In the genomic region with DNA sequence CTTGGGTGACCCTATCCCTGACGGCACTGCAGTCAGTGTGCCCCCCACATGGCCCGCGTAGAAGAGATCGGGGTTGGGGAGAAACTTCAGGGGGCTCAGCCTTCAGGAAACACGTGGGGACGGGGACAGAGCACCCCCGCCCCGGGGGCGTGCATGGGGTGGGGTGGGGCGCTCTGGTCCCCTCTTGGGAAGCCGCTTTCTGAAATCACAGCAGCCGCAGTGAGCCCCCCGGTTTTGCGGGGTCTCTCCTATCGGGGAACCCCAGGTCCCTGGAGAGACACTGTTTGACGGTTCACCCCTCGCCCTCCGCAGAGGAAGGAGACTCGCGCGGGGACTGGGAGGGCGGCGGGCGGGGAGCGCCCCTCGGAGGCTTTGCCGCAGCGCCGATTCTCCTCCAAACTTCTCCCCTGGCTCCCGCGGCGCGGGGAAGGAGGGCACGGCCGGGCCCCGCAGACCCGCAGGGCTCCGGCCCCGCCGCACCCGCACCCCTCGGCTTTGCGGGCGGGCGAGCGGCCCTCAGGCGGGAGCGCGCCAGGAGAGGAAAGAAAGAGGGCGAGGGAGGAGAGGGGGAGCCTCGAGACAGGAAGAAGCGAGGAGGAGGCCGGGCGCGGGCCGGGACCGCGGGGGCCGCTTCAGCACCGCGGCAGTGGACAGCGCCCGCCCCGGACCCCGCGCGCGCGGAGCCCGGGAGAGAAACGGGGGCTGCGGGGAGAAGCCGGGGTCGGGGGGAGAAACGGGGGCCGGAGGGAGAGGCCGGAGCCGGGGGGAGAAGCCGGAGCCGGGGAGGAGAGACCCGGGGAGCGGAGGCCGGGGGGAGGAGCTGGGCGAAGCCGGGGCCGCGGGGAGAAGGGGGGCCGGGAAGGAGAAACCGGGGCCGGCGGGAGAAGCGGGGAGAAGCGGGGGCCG, we compare ENCODE assay signal across 8 cellular contexts. TPM values are rescaled to one million over a fixed set of nuclear protein-coding genes. Genes with fewer than 3 reads are reported as not detected.
A peak's percentile ranks its signal among the peaks of the same experiment; 100 is the strongest.
DNase-seq lines count a peak whose midpoint lies in the region; ATAC-seq, FAIRE-seq and TF ChIP-seq lines count a peak whose summit lies in the region.

No MANE protein-coding gene starts in this region.

- CTCF ChIA-PET in A549 (lab: Yijun Ruan, JAX): no interaction called here

- ATAC-seq in A549: no peak
- no peak for ATAC-seq in HG02759 (IDR thresholded peaks at IDR 0.05; ENCODE audit: unreplicated experiment)
- no peak for ATAC-seq in HG02840 (IDR thresholded peaks at IDR 0.05; ENCODE audit: low FRiP score, unreplicated experiment)

- POLR2A ChIA-PET in A549 (lab: Yijun Ruan, JAX): no interaction called here

- no peak for FAIRE-seq in A549 (lab: Jason Lieb, UNC)

- no peak overlapping the region for H3K9ac ChIP-seq in adipocyte (ENCODE audit: low read length)

- DNase-seq in A549 (ENCODE audit: low read depth in 1 of 2, low spot score in 1 of 2) (no peak), GM19238 (ENCODE audit: insufficient read length, low spot score) (peak; percentile 41), adipocyte (ENCODE audit: low read depth) (peak; percentile 63), iPS DF 6.9 (ENCODE audit: low read depth, low spot score) (no peak), T1000 (lab: John Stamatoyannopoulos, UW) (no peak)

- peak overlapping the region; percentile 43 for H3K4me3 ChIP-seq in A549
- no peak overlapping the region for H3K4me3 ChIP-seq in adipocyte (ENCODE audit: low read length)
- H3K4me3 ChIP-seq in iPS DF 6.9 (ENCODE audit: low read length): peak overlapping the region; percentile 35; the same call in 1 of the 2 replicates
- H3K4me3 ChIP-seq in thymus (ENCODE audit: low read length): peak overlapping the region; percentile 45

- H3K27ac ChIP-seq in A549 (0 out of 6 replicates have a peak overlapping the region, but pooled peaks of 1 of the 2 experiments have one; percentile 20), iPS DF 6.9 (ENCODE audit: low read length) (no peak overlapping the region), thymus (ENCODE audit: low read depth) (no peak overlapping the region)

- WGBS in A549 (ENCODE audit: missing lambda C conversion rate): 4% methylated on average over 9 of the region's 94 CpGs
- no CpG with 5 or more reads among the region's 94 CpGs for WGBS in iPS DF 6.9 (ENCODE audit: insufficient coverage, insufficient read length)
- WGBS in thymus: 9% methylated on average over 94 of the region's 94 CpGs

- H3K36me3 ChIP-seq in adipocyte (ENCODE audit: control insufficient read depth, insufficient read depth, low read length, severe bottlenecking) (no peaks in the 10 kb centered on the region), iPS DF 6.9 (ENCODE audit: control insufficient read depth, insufficient read depth, low read length) (no peaks in the 10 kb centered on the region; the same call in 1 of the 2 replicates), thymus (ENCODE audit: control insufficient read depth, insufficient read depth) (no peaks in the 10 kb centered on the region)

- H3K9me3 ChIP-seq in A549: no peaks in the 10 kb centered on the region
- peaks cover under 1% of the 10 kb centered on the region for H3K9me3 ChIP-seq in adipocyte (ENCODE audit: control insufficient read depth, low read length)
- H3K9me3 ChIP-seq in iPS DF 6.9 (ENCODE audit: control insufficient read depth, insufficient read depth, low read length): no peaks in the 10 kb centered on the region
- no peaks in the 10 kb centered on the region for H3K9me3 ChIP-seq in thymus (ENCODE audit: control insufficient read depth)

- peaks cover 5% of the 10 kb centered on the region; the same call in 1 of the 3 replicates for H3K4me1 ChIP-seq in A549
- no peaks in the 10 kb centered on the region for H3K4me1 ChIP-seq in adipocyte (ENCODE audit: control insufficient read depth, insufficient read depth, low read length)
- H3K4me1 ChIP-seq in iPS DF 6.9 (ENCODE audit: control insufficient read depth, insufficient read depth, low read length): peaks cover 4% of the 10 kb centered on the region; the same call in 1 of the 2 replicates
- peaks cover 12% of the 10 kb centered on the region for H3K4me1 ChIP-seq in thymus (ENCODE audit: control insufficient read depth, insufficient read depth, low read length)

- peaks cover 54% of the 10 kb centered on the region for H3K27me3 ChIP-seq in adipocyte (replicated peaks; ENCODE audit: control insufficient read depth, insufficient read depth, low read length)
- H3K27me3 ChIP-seq in iPS DF 6.9 (ENCODE audit: control insufficient read depth, insufficient read depth, low read length): peaks cover 34% of the 10 kb centered on the region
- H3K27me3 ChIP-seq in thymus (ENCODE audit: control insufficient read depth, insufficient read depth): peaks cover 68% of the 10 kb centered on the region

- TF ChIP-seq POLR2A in A549 (IDR thresholded peaks at IDR 0.05; ENCODE audit: low read length): no peak

- TF ChIP-seq EP300 in A549 (IDR thresholded peaks at IDR 0.05): no peak

- H3K4me2 ChIP-seq in A549: peak overlapping the region; percentile 94

- TF ChIP-seq RAD21 in A549 (conservative IDR thresholded peaks at IDR 0.05 in 1 of 2, IDR thresholded peaks at IDR 0.05 in 1 of 2): no peak

- no peak for TF ChIP-seq CTCF in A549 (IDR thresholded peaks at IDR 0.05)

TF ChIP-seq in A549, 52 proteins besides CTCF, POLR2A, EP300 and RAD21:
- TF ChIP-seq BHLHE40 (IDR thresholded peaks at IDR 0.05; ENCODE audit: low read depth, low read length) (no peak), REST (IDR thresholded peaks at IDR 0.05) (peak; percentile 92), NFE2L2 (conservative IDR thresholded peaks at IDR 0.05; ENCODE audit: low read length) (no peak)
- TF ChIP-seq, protein P1, sequence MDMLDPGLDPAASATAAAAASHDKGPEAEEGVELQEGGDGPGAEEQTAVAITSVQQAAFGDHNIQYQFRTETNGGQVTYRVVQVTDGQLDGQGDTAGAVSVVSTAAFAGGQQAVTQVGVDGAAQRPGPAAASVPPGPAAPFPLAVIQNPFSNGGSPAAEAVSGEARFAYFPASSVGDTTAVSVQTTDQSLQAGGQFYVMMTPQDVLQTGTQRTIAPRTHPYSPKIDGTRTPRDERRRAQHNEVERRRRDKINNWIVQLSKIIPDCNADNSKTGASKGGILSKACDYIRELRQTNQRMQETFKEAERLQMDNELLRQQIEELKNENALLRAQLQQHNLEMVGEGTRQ (IDR thresholded peaks at IDR 0.05): no peak

RNA-seq across cellular contexts. Expression of gene CPLX1, which starts 0.6 kb away (rescaled TPM):
- polyA plus RNA-seq in A549 (2011; rRNA removed): 0.08 and 0.19 TPM in 2 replicates
- polyA plus RNA-seq in A549 (2012; cell fraction: cytosol; rRNA removed): 0.19 and 0.34 TPM in 2 replicates
- 0.32 and 0.37 TPM in 2 replicates for polyA plus RNA-seq in A549 (2012; cell fraction: nucleus; rRNA removed)
- 0.14 to 0.57 TPM (median 0.22 TPM) in 3 replicates for polyA plus RNA-seq in A549 (2017; fragmentation: RNase III; extraction: RNeasy Plus Mini Kit Qiagen cat#74134 plus additional on column Dnase treatment)
- not detected in 2 replicates for polyA minus RNA-seq in A549 (2011; rRNA and poly(A)+ RNA removed)
- polyA plus RNA-seq in thymus: 7.9 TPM

Comparison
In these comparisons a context has a peak if more than half of its experiments do, and no peak if none do; other contexts are left out.
1. DNase-seq: peak in GM19238 (single experiment) and adipocyte (single experiment); none in A549 (0 of 2), iPS DF 6.9 (single experiment) and T1000 (single experiment).